ENCODE assay signal across 17 cellular contexts in genomic region chr19:2727640-2727944, GRCh38. TPM values are rescaled to one million over a fixed set of nuclear protein-coding genes. Genes with fewer than 3 reads are reported as not detected.
A peak's percentile ranks its signal among the peaks of the same experiment; 100 is the strongest.
DNase-seq lines count a peak whose midpoint lies in the region; FAIRE-seq and TF ChIP-seq lines count a peak whose summit lies in the region.
"Had no signal": no experiment of that assay in that cellular context is flagged by ENCODE, and none has a peak within 500 bp of the region (broad histone marks: within the 10 kb centered on the region; RNA-seq: fewer than 3 reads in every experiment).

No MANE protein-coding gene starts in this region.

- TF ChIP-seq POLR2A in H54 (IDR thresholded peaks at IDR 0.05; ENCODE audit: low read depth, low read length) = no peak

- DNase-seq in BE2C (peak; percentile 12), H54 (ENCODE audit: insufficient read length, low spot score) (peak; percentile 92), bronchial epithelial cell (ENCODE audit: low read depth) (peak; percentile 27), GM19238 (ENCODE audit: insufficient read length, low spot score) (no peak), HuH-7.5 (ENCODE audit: low spot score) (no peak), NCI-H1048 (lab: John Stamatoyannopoulos, UW) (no peak)
- DNase-seq: activated naive CD4-positive, alpha-beta T cell treated with anti-CD3 and anti-CD28 coated beads, Interleukin-2, amount 10 ng/mL, durations not matched to agents 7 days and 5 days; gastrocnemius medialis; HFFc6; NCI-H187; NCI-H510A treated with DMSO at 0.1 percent for 48 hours; OCI-M1 had no signal

- peaks cover 8% of the 10 kb centered on the region; the same call in 1 of the 2 replicates for H3K4me1 ChIP-seq in BE2C
- H3K4me1 ChIP-seq: pancreas had no signal

- no peaks in the 10 kb centered on the region; the same call in 1 of the 2 replicates for H3K27me3 ChIP-seq in BE2C
- H3K27me3 ChIP-seq in bronchial epithelial cell (ENCODE audit: control insufficient read depth, insufficient read depth, low read length) = peaks cover 5% of the 10 kb centered on the region
- H3K27me3 ChIP-seq: pancreas had no signal

- H3K9me3 ChIP-seq in BE2C = no peaks in the 10 kb centered on the region
- H3K9me3 ChIP-seq: gastrocnemius medialis, pancreas had no signal

- TF ChIP-seq CTCF in BE2C (IDR thresholded peaks at IDR 0.05; ENCODE audit: low read depth, low read length) = no peak
- no peak for TF ChIP-seq CTCF in bronchial epithelial cell (IDR thresholded peaks at IDR 0.05; ENCODE audit: insufficient read depth, low read length, severe bottlenecking)

- FAIRE-seq in H54 (lab: Jason Lieb, UNC) (no peak), bronchial epithelial cell (lab: Jason Lieb, UNC) (no peak)
- FAIRE-seq: endothelial cell of umbilical vein, pancreas had no signal

- H3K4me3 ChIP-seq in BE2C (ENCODE audit: low read depth, low read length) (no peak overlapping the region), bronchial epithelial cell (ENCODE audit: low read depth, low read length) (no peak overlapping the region)
- H3K4me3 ChIP-seq: coronary artery, gastrocnemius medialis, pancreas, skin epidermis had no signal

- H3K36me3 ChIP-seq in BE2C (peaks cover 8% of the 10 kb centered on the region; the same call in 1 of the 2 replicates), bronchial epithelial cell (ENCODE audit: control insufficient read depth, insufficient read depth, low read length) (no peaks in the 10 kb centered on the region)
- H3K36me3 ChIP-seq: pancreas had no signal

RNA-seq across cellular contexts. Expression of gene DIRAS1, which starts 6.4 kb away (rescaled TPM):
- polyA plus RNA-seq in BE2C (2012; ENCODE audit: insufficient read depth, insufficient read length, low read depth) = 52.2 TPM
- under 0.01 TPM in 2 replicates for total RNA-seq in bronchial epithelial cell
- total RNA-seq: HT-29 had no signal

RNA-seq across cellular contexts. Expression of gene SLC39A3, which starts 12.2 kb away (rescaled TPM):
- polyA plus RNA-seq in BE2C (2012; ENCODE audit: insufficient read depth, insufficient read length, low read depth) = 159 TPM
- total RNA-seq in bronchial epithelial cell = 24.0 and 38.9 TPM in 2 replicates

RNA-seq across cellular contexts. Expression of gene GNG7, which starts 25.1 kb away (rescaled TPM):
- polyA plus RNA-seq in BE2C (2012; ENCODE audit: insufficient read depth, insufficient read length, low read depth) = 0.48 TPM
- total RNA-seq in bronchial epithelial cell = under 0.01 TPM in 2 replicates

RNA-seq across cellular contexts. Expression of gene SGTA, which starts 55.5 kb away (rescaled TPM):
- 190 TPM for polyA plus RNA-seq in BE2C (2012; ENCODE audit: insufficient read depth, insufficient read length, low read depth)
- total RNA-seq in bronchial epithelial cell = 19.7 and 26.5 TPM in 2 replicates

RNA-seq across cellular contexts. Expression of gene THOP1, which starts 57.7 kb away (rescaled TPM):
- polyA plus RNA-seq in BE2C (2012; ENCODE audit: insufficient read depth, insufficient read length, low read depth) = 102 TPM
- total RNA-seq in bronchial epithelial cell = 55.6 and 86.4 TPM in 2 replicates

Comparison
In these comparisons a context has a peak if more than half of its experiments do, and no peak if none do; other contexts are left out.
1. DNase-seq: peak in BE2C (single experiment), H54 (single experiment) and bronchial epithelial cell (single experiment); none in GM19238 (single experiment), HuH-7.5 (single experiment) and NCI-H1048 (single experiment).